ENCODE assay signal across 1 cellular context in genomic region chr19:11587973-11588631, GRCh38.
TF ChIP-seq lines count a peak whose summit lies in the region.

No MANE protein-coding gene starts in this region.

TF ChIP-seq in neural cell, 6 proteins besides CTCF, POLR2A, EP300 and RAD21 (continued from another document):
- TF ChIP-seq REST (IDR thresholded peaks at IDR 0.05; ENCODE audit: borderline replicate concordance) (no peak), MXI1 (conservative IDR thresholded peaks at IDR 0.05; ENCODE audit: poor library complexity, severe bottlenecking) (no peak)
